Comparison of ENCODE assay signal across 17 cellular contexts in the genomic region with DNA sequence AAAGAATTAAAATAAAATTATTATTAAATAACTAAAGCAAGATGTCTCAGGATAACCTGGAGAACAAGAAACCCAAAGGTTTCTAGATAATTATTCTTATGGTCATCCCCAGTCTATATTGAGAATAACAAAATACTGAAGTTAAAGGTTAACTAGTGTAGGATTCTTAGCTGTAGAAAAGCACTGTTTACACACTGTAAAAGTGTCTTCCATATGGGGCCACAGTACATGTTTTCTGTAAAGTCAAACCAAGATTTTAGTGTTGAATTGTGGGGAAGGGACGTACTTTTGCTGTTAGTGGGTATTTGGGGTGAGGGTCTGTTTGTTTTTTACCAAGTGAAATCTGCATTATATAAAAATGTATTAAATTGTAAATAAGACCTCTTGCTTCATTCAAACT.
"Had no signal": no experiment of that assay in that cellular context is flagged by ENCODE, and none has a peak within 500 bp of the region (broad histone marks: within the 10 kb centered on the region; RNA-seq: fewer than 3 reads in every experiment).

No MANE protein-coding gene starts in this region.

- H3K27ac ChIP-seq: brain microvascular endothelial cell, ovary, spleen, thoracic aorta, upper lobe of right lung had no signal

- H3K4me1 ChIP-seq: sigmoid colon, upper lobe of right lung had no signal

- H3K9me3 ChIP-seq: ovary, sigmoid colon, spleen, thoracic aorta, upper lobe of right lung had no signal

- H3K4me1 Mint-ChIP-seq: activated naive CD4-positive, alpha-beta T cell treated with anti-CD3 and anti-CD28 coated beads, Interleukin-2, amount 50 U/mL, for 24 hours had no signal

- DNase-seq: activated CD4-positive, alpha-beta T cell treated with anti-CD3 and anti-CD28 coated beads for 1 hour; activated gamma-delta T cell treated with Interleukin-2 at 50 U/mL for 16 hours; activated T-cell treated with anti-CD3 and anti-CD28 coated beads, Interleukin-2, amount 50 U/mL, for 1 hour; aorta; brain microvascular endothelial cell; effector memory CD4-positive, alpha-beta T cell; glutamatergic neuron; mesenchymal stem cell; ovary; sigmoid colon; spleen; stimulated activated CD4-positive, alpha-beta T cell treated with anti-CD3 and anti-CD28 coated beads, Interleukin-4, amount 100 ng/mL, for 1 hour; stimulated activated naive CD4-positive, alpha-beta T cell treated with Interleukin-2 at 50 U/mL for 16 hours; T-helper 1 cell; upper lobe of right lung had no signal

- H3K9me3 Mint-ChIP-seq: activated naive CD4-positive, alpha-beta T cell treated with anti-CD3 and anti-CD28 coated beads, Interleukin-2, amount 50 U/mL, for 24 hours had no signal

- H3K36me3 Mint-ChIP-seq: activated naive CD4-positive, alpha-beta T cell treated with anti-CD3 and anti-CD28 coated beads, Interleukin-2, amount 50 U/mL, for 24 hours had no signal

- H3K27me3 Mint-ChIP-seq: activated naive CD4-positive, alpha-beta T cell treated with anti-CD3 and anti-CD28 coated beads, Interleukin-2, amount 50 U/mL, for 24 hours had no signal

- H3K4me3 Mint-ChIP-seq: activated naive CD4-positive, alpha-beta T cell treated with anti-CD3 and anti-CD28 coated beads, Interleukin-2, amount 50 U/mL, for 24 hours had no signal

- H3K27me3 ChIP-seq: brain microvascular endothelial cell, ovary, sigmoid colon, spleen, upper lobe of right lung had no signal

- H3K36me3 ChIP-seq: brain microvascular endothelial cell, ovary, sigmoid colon, spleen, thoracic aorta, upper lobe of right lung had no signal

- H3K27ac Mint-ChIP-seq: activated naive CD4-positive, alpha-beta T cell treated with anti-CD3 and anti-CD28 coated beads, Interleukin-2, amount 50 U/mL, for 24 hours had no signal

- H3K4me3 ChIP-seq: ovary, sigmoid colon, spleen, thoracic aorta, upper lobe of right lung had no signal
